Comparison of ENCODE assay signal across 19 cellular contexts in the genomic region with DNA sequence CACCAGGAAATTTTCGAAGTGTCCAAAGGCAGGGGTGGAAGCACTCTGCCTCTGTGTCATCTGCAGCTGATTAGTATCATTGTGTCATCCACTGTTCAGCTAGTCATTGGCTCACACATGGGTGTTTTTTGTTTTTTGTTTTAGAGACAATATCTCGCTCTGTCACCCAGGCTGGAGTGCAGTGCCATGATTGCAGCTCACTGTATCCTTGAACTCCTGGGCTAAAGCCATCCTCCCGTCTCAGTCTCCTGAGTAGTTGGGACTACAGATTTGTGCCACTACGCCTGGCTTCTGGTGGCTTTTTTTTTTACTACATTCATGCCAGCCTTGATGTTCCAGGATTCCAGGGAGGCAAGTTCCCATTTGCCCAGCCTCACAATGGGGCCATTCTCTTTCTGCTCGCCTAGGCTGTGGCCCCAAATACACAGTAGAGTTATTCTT. TPM values are rescaled to one million over a fixed set of nuclear protein-coding genes. Genes with fewer than 3 reads are reported as not detected.
DNase-seq lines count a peak whose midpoint lies in the region; ATAC-seq, FAIRE-seq and TF ChIP-seq lines count a peak whose summit lies in the region.
"Had no signal": no experiment of that assay in that cellular context is flagged by ENCODE, and none has a peak within 500 bp of the region (broad histone marks: within the 10 kb centered on the region; RNA-seq: fewer than 3 reads in every experiment).

No MANE protein-coding gene starts in this region.

- CTCF ChIA-PET in activated CD4-positive, alpha-beta memory T cell treated with anti-CD3 and anti-CD28 coated beads for 36 hours (lab: Charles Lee), result interaction anchor here (1.4 to 3.5 kb wide), 2 partner anchors 65 to 89 kb away, joined by 4 to 15 read pairs; no protein-coding TSS in a partner anchor

- ATAC-seq in GM19351 (IDR thresholded peaks at IDR 0.05; ENCODE audit: unreplicated experiment), result no peak
- ATAC-seq in body of pancreas, result no peak

- H3K27me3 Mint-ChIP-seq in activated CD4-positive, alpha-beta memory T cell treated with anti-CD3 and anti-CD28 coated beads for 36 hours, result no peaks in the 10 kb centered on the region

- no peaks in the 10 kb centered on the region for H3K9me3 Mint-ChIP-seq in activated CD4-positive, alpha-beta memory T cell treated with anti-CD3 and anti-CD28 coated beads for 36 hours
- H3K9me3 Mint-ChIP-seq: activated T-helper 1 cell treated with anti-CD3 and anti-CD28 coated beads, Interleukin-12 subunit alpha, Interleukin-12 subunit beta, Interleukin-2, Interleukin-4 antibody, amounts not matched to agents 30 ng/mL and 10 ng/mL and 1 ng/mL, durations not matched to agents 14 hours and 24 hours and 36 hours had no signal

- no peaks in the 10 kb centered on the region for H3K27me3 ChIP-seq in bronchial epithelial cell (ENCODE audit: control insufficient read depth, insufficient read depth, low read length)
- no peaks in the 10 kb centered on the region for H3K27me3 ChIP-seq in body of pancreas
- H3K27me3 ChIP-seq: upper lobe of left lung had no signal

- WGBS in body of pancreas, 2 donors, result 68 to 70% methylated on average over 5 of the region's 5 CpGs

- H3K36me3 ChIP-seq in bronchial epithelial cell (ENCODE audit: control insufficient read depth, insufficient read depth, low read length) (no peaks in the 10 kb centered on the region), body of pancreas (replicated peaks in 1 of 2; ENCODE audit: insufficient read depth in 1 of 2, low read depth in 2 of 2) (no peaks in the 10 kb centered on the region)
- H3K36me3 ChIP-seq: upper lobe of left lung had no signal

- intact Hi-C loops in activated CD4-positive, alpha-beta memory T cell treated with anti-CD3 and anti-CD28 coated beads for 36 hours (cut with micrococcal nuclease), result no loop called here
- intact Hi-C loops in body of pancreas (cut with DNase I), result no loop called here

- H3K9me3 ChIP-seq in body of pancreas, result no peaks in the 10 kb centered on the region
- H3K9me3 ChIP-seq: upper lobe of left lung had no signal

- H3K27ac Mint-ChIP-seq in activated CD4-positive, alpha-beta memory T cell treated with anti-CD3 and anti-CD28 coated beads for 36 hours, result no peak overlapping the region
- H3K27ac Mint-ChIP-seq: activated T-helper 1 cell treated with anti-CD3 and anti-CD28 coated beads, Interleukin-12 subunit alpha, Interleukin-12 subunit beta, Interleukin-2, Interleukin-4 antibody, amounts not matched to agents 30 ng/mL and 10 ng/mL and 1 ng/mL, durations not matched to agents 14 hours and 24 hours and 36 hours had no signal

- H3K36me3 Mint-ChIP-seq in activated CD4-positive, alpha-beta memory T cell treated with anti-CD3 and anti-CD28 coated beads for 36 hours, result no peaks in the 10 kb centered on the region

- no peaks in the 10 kb centered on the region for H3K4me1 Mint-ChIP-seq in activated CD4-positive, alpha-beta memory T cell treated with anti-CD3 and anti-CD28 coated beads for 36 hours (ENCODE audit: low read depth)

- peak; percentile 32 for FAIRE-seq in bronchial epithelial cell (lab: Jason Lieb, UNC)

- no peak overlapping the region for H3K4me3 ChIP-seq in bronchial epithelial cell (ENCODE audit: low read depth, low read length)
- no peak overlapping the region for H3K4me3 ChIP-seq in body of pancreas
- H3K4me3 ChIP-seq: upper lobe of left lung had no signal

- TF ChIP-seq POLR2A in body of pancreas (IDR thresholded peaks at IDR 0.05), result no peak

- H3K4me3 Mint-ChIP-seq in activated CD4-positive, alpha-beta memory T cell treated with anti-CD3 and anti-CD28 coated beads for 36 hours, result no peak overlapping the region
- H3K4me3 Mint-ChIP-seq: activated T-helper 1 cell treated with anti-CD3 and anti-CD28 coated beads, Interleukin-12 subunit alpha, Interleukin-12 subunit beta, Interleukin-2, Interleukin-4 antibody, amounts not matched to agents 30 ng/mL and 10 ng/mL and 1 ng/mL, durations not matched to agents 14 hours and 24 hours and 36 hours had no signal

- DNase-seq in GM04503 (ENCODE audit: low read depth), result peak; percentile 27
- peak; percentile 38 for DNase-seq in bronchial epithelial cell (ENCODE audit: low read depth)
- peak; percentile 78 to 100 for DNase-seq in hippocampal formation (lab: John Stamatoyannopoulos, UW)
- peak; percentile 96 for DNase-seq in superior temporal gyrus (ENCODE audit: extremely low spot score)
- DNase-seq in central memory CD4-positive, alpha-beta T cell, result no peak
- DNase-seq in activated CD4-positive, alpha-beta memory T cell treated with anti-CD3 and anti-CD28 coated beads for 36 hours, result no peak
- no peak for DNase-seq in body of pancreas
- DNase-seq: activated CD4-positive, alpha-beta T cell treated with anti-CD3 and anti-CD28 coated beads, Interleukin-2, amount 50 U/mL, for 48 hours; amniotic stem cell; COR-L47; NCI-H1417; NCI-H345; retina; upper lobe of left lung had no signal

- no peak overlapping the region for H3K27ac ChIP-seq in body of pancreas
- H3K27ac ChIP-seq: upper lobe of left lung had no signal

- POLR2A ChIA-PET in activated CD4-positive, alpha-beta memory T cell treated with anti-CD3 and anti-CD28 coated beads for 36 hours (lab: Charles Lee), result interaction anchor here (0.8 kb wide), 1 partner anchor 64 kb away, joined by 4 read pairs; no protein-coding TSS in a partner anchor

- no peak for TF ChIP-seq CTCF in bronchial epithelial cell (IDR thresholded peaks at IDR 0.05; ENCODE audit: insufficient read depth, low read length, severe bottlenecking)
- TF ChIP-seq CTCF in body of pancreas (IDR thresholded peaks at IDR 0.05), result no peak

- no peaks in the 10 kb centered on the region for H3K4me1 ChIP-seq in body of pancreas
- H3K4me1 ChIP-seq: upper lobe of left lung had no signal

RNA-seq across cellular contexts. Expression of gene MYO18A, which starts 32.5 kb away (rescaled TPM):
- 23.4 and 57.6 TPM in 2 replicates for total RNA-seq in bronchial epithelial cell
- 10 to 100 TPM; 46.3 to 47.1 TPM for total RNA-seq in activated CD4-positive, alpha-beta memory T cell treated with anti-CD3 and anti-CD28 coated beads for 36 hours
- total RNA-seq in body of pancreas, result 10 to 100 TPM; 45.4 to 73.2 TPM

RNA-seq across cellular contexts. Expression of gene CRYBA1, which starts 34.0 kb away (rescaled TPM):
- total RNA-seq in bronchial epithelial cell (not detected in 2 replicates), body of pancreas (not detected)
- total RNA-seq in activated CD4-positive, alpha-beta memory T cell treated with anti-CD3 and anti-CD28 coated beads for 36 hours, result not detected
- total RNA-seq: activated T-helper 1 cell treated with anti-CD3 and anti-CD28 coated beads, Interleukin-12 subunit alpha, Interleukin-12 subunit beta, Interleukin-2, Interleukin-4 antibody, amounts not matched to agents 30 ng/mL and 10 ng/mL and 1 ng/mL, durations not matched to agents 14 hours and 24 hours and 36 hours; dermis microvascular lymphatic vessel endothelial cell; H4; kidney epithelial cell; upper lobe of left lung had no signal

Comparison
In these comparisons a context has a peak if more than half of its experiments do, and no peak if none do; other contexts are left out.
1. DNase-seq: peak in GM04503 (single experiment), bronchial epithelial cell (single experiment), hippocampal formation (2 of 2) and superior temporal gyrus (single experiment); none in central memory CD4-positive, alpha-beta T cell (single experiment), activated CD4-positive, alpha-beta memory T cell treated with anti-CD3 and anti-CD28 coated beads for 36 hours (single experiment) and body of pancreas (0 of 4).